Comparison of ENCODE assay signal across 9 cellular contexts in genomic region chr7:157271991-157272324, GRCh38.
A peak's percentile ranks its signal among the peaks of the same experiment; 100 is the strongest.
DNase-seq lines count a peak whose midpoint lies in the region; ATAC-seq, FAIRE-seq and TF ChIP-seq lines count a peak whose summit lies in the region.
"Had no signal": no experiment of that assay in that cellular context is flagged by ENCODE, and none has a peak within 500 bp of the region (broad histone marks: within the 10 kb centered on the region; RNA-seq: fewer than 3 reads in every experiment).

No MANE protein-coding gene starts in this region.

- intact Hi-C loops in left colon (cut with DNase I, micrococcal nuclease): no loop called here

- no peak for FAIRE-seq in frontal cortex (lab: Jason Lieb, UNC)

- ATAC-seq in left colon (no peak), GM21576 (IDR thresholded peaks at IDR 0.05; ENCODE audit: unreplicated experiment) (no peak), HG03457 (IDR thresholded peaks at IDR 0.05; ENCODE audit: unreplicated experiment) (no peak)
- ATAC-seq: activated T-cell treated with anti-CD3 and anti-CD28 coated beads, Interleukin-2, amount 50 U/mL, for 4 hours had no signal

- TF ChIP-seq CTCF in AG10803 (conservative IDR thresholded peaks at IDR 0.05; ENCODE audit: low read length) (no peak), cardiac fibroblast (IDR thresholded peaks at IDR 0.05; ENCODE audit: low read depth, low read length) (no peak)

- DNase-seq in AG10803 (ENCODE audit: low read depth): peak; percentile 96
- peak; percentile 99 for DNase-seq in LHCN-M2 (ENCODE audit: low read depth)
- DNase-seq in cardiac fibroblast (ENCODE audit: low read depth in 2 of 2): peak; percentile 95 to 100
- DNase-seq in mucosa of gallbladder (ENCODE audit: low spot score): peak; percentile 57
- DNase-seq in left colon: no peak
- no peak for DNase-seq in frontal cortex (ENCODE audit: low spot score in 2 of 2)
- DNase-seq: activated T-cell treated with anti-CD3 and anti-CD28 coated beads, Interleukin-2, amount 50 U/mL, for 4 hours had no signal

- H3K4me3 ChIP-seq in AG10803 (ENCODE audit: low read length) (no peak overlapping the region), cardiac fibroblast (replicated peaks in 1 of 2; ENCODE audit: low read depth in 2 of 2, low read length in 2 of 2) (no peak overlapping the region)

Comparison
In these comparisons a context has a peak if more than half of its experiments do, and no peak if none do; other contexts are left out.
1. DNase-seq: peak in AG10803 (single experiment), LHCN-M2 (single experiment), cardiac fibroblast (2 of 2) and mucosa of gallbladder (single experiment); none in left colon (0 of 2) and frontal cortex (0 of 2).